ENCODE assay signal across 8 cellular contexts in genomic region chr12:118190266-118190665, GRCh38. TPM values are rescaled to one million over a fixed set of nuclear protein-coding genes. Genes with fewer than 3 reads are reported as not detected.
DNase-seq lines count a peak whose midpoint lies in the region; ATAC-seq, FAIRE-seq and TF ChIP-seq lines count a peak whose summit lies in the region.

No MANE protein-coding gene starts in this region.

- peak overlapping the region in 4 of 5 donors; percentile 18 to 74 (median 53) for H3K9ac ChIP-seq in subcutaneous abdominal adipose tissue (ENCODE audit: low read length in 5 of 5)
- H3K9ac ChIP-seq in HepG2 (ENCODE audit: insufficient read depth, low read depth, low read length) = no peak overlapping the region

- H3K4me3 ChIP-seq in breast epithelium (peak overlapping the region; percentile 17 to 54 (median 44)), kidney epithelial cell (ENCODE audit: low read depth, low read length) (peak overlapping the region; percentile 13), subcutaneous abdominal adipose tissue (ENCODE audit: low read depth in 1 of 5, low read length in 5 of 5) (peak overlapping the region; percentile 36 to 72 (median 56)), HepG2 (replicated peaks in 1 of 3; ENCODE audit: insufficient read depth in 1 of 3, low read depth in 2 of 3, low read length in 3 of 3) (no peak overlapping the region)

- FAIRE-seq in HepG2 (lab: Jason Lieb, UNC) = no peak

- TF ChIP-seq EP300 in HepG2 (IDR thresholded peaks at IDR 0.05; ENCODE audit: low read depth in 2 of 2, low read length in 2 of 2) = no peak
- TF ChIP-seq EP300 in HepG2 (CRISPR knock-in tag; IDR thresholded peaks at IDR 0.05; ENCODE audit: borderline replicate concordance) = no peak

- TF ChIP-seq POLR2A in breast epithelium (IDR thresholded peaks at IDR 0.05) = no peak
- TF ChIP-seq POLR2A in HepG2 (IDR thresholded peaks at IDR 0.05; ENCODE audit: insufficient read depth in 1 of 2, low read depth in 2 of 2, low read length in 2 of 2) = no peak

- peaks cover 20% of the 10 kb centered on the region for H3K36me3 Mint-ChIP-seq in activated T-cell treated with anti-CD3 and anti-CD28 coated beads, Interleukin-2, amount 50 U/mL, for 4 hours (ENCODE audit: insufficient read depth)

- H3K9me3 ChIP-seq in breast epithelium (no peaks in the 10 kb centered on the region), subcutaneous abdominal adipose tissue (ENCODE audit: control insufficient read depth in 5 of 5, low read length in 5 of 5) (no peaks in the 10 kb centered on the region), HepG2 (ENCODE audit: low read length) (no peaks in the 10 kb centered on the region)

- H3K27me3 ChIP-seq in breast epithelium (no peaks in the 10 kb centered on the region), kidney epithelial cell (ENCODE audit: control insufficient read depth, insufficient read depth, low read length) (no peaks in the 10 kb centered on the region), subcutaneous abdominal adipose tissue (ENCODE audit: control insufficient read depth in 5 of 5, insufficient read depth in 4 of 5, low read length in 5 of 5) (no peaks in the 10 kb centered on the region), HepG2 (ENCODE audit: control insufficient read depth in 1 of 2, insufficient read depth in 2 of 2, low read length in 2 of 2) (no peaks in the 10 kb centered on the region)

- no peak overlapping the region for H3K4me2 ChIP-seq in HepG2 (ENCODE audit: low read depth, low read length)

- H3K79me2 ChIP-seq in HepG2 (ENCODE audit: insufficient read depth, low read length) = no peaks in the 10 kb centered on the region

- no peak for TF ChIP-seq RAD21 in HepG2 (CRISPR knock-in tag; IDR thresholded peaks at IDR 0.05)

- no peak overlapping the region for H3K4me3 Mint-ChIP-seq in activated T-cell treated with anti-CD3 and anti-CD28 coated beads, Interleukin-2, amount 50 U/mL, for 4 hours

- H3K27ac ChIP-seq in breast epithelium = peak overlapping the region; percentile 67 to 81
- peak overlapping the region; percentile 61 for H3K27ac ChIP-seq in subcutaneous abdominal adipose tissue (ENCODE audit: low read depth, low read length)
- no peak overlapping the region for H3K27ac ChIP-seq in HepG2 (ENCODE audit: extremely low read length, insufficient read depth, low read length)

- 95% methylated on average over 11 of the region's 11 CpGs for WGBS in HepG2 (ENCODE audit: low lambda C conversion rate)

- in situ Hi-C loops in HepG2 (cut with HindIII; ENCODE audit: extremely low pct_ligation_motif_present, low pct_unique_long_range_greater_than_20kb) = no loop called here

- H4K20me1 ChIP-seq in HepG2 (ENCODE audit: insufficient read depth, low read length) = no peaks in the 10 kb centered on the region

- H3K4me1 Mint-ChIP-seq in activated T-cell treated with anti-CD3 and anti-CD28 coated beads, Interleukin-2, amount 50 U/mL, for 4 hours (ENCODE audit: low read depth) = peaks cover 14% of the 10 kb centered on the region

- H3K36me3 ChIP-seq in breast epithelium (no peaks in the 10 kb centered on the region), kidney epithelial cell (ENCODE audit: control insufficient read depth, insufficient read depth, low read length) (no peaks in the 10 kb centered on the region), subcutaneous abdominal adipose tissue (ENCODE audit: control insufficient read depth in 5 of 5, insufficient read depth in 5 of 5, low read length in 5 of 5) (peaks cover 0 to 25% (median 2%) of the 10 kb centered on the region in 5 donors), HepG2 (replicated peaks in 1 of 2; ENCODE audit: control insufficient read depth in 1 of 2, insufficient read depth in 2 of 2, low read length in 2 of 2) (0 out of 5 replicates have a peak, but pooled peaks cover 0 to 7% of the 10 kb centered on the region in 2 experiments)

- intact Hi-C loops in breast epithelium (cut with DNase I; ENCODE audit: low total_unique reads) (no loop called here), HepG2 (cut with micrococcal nuclease; ENCODE audit: unreplicated experiment) (no loop called here)

- DNase-seq in NCI-H146 (lab: John Stamatoyannopoulos, UW) (peak; percentile 50), breast epithelium (ENCODE audit: low spot score in 2 of 2) (no peak), kidney epithelial cell (ENCODE audit: low read depth) (no peak), cortex of kidney (lab: John Stamatoyannopoulos, UW) (no peak), HepG2 (ENCODE audit: low spot score) (no peak), GM19240 (ENCODE audit: insufficient read length, low spot score) (no peak)
- no peak for DNase-seq in activated T-cell treated with anti-CD3 and anti-CD28 coated beads, Interleukin-2, amount 50 U/mL, for 4 hours

- no peaks in the 10 kb centered on the region for H3K27me3 Mint-ChIP-seq in activated T-cell treated with anti-CD3 and anti-CD28 coated beads, Interleukin-2, amount 50 U/mL, for 4 hours (ENCODE audit: low read depth)

- no peak for TF ChIP-seq CTCF in breast epithelium (IDR thresholded peaks at IDR 0.05)
- TF ChIP-seq CTCF in kidney epithelial cell (IDR thresholded peaks at IDR 0.05; ENCODE audit: insufficient read depth, low read length, poor library complexity, severe bottlenecking) = no peak
- TF ChIP-seq CTCF in HepG2 (CRISPR knock-in tag; IDR thresholded peaks at IDR 0.05) = no peak

- ATAC-seq in activated T-cell treated with anti-CD3 and anti-CD28 coated beads, Interleukin-2, amount 50 U/mL, for 4 hours = no peak
- ATAC-seq in HepG2 = no peak

- CTCF ChIA-PET in HepG2 (lab: Yijun Ruan, JAX; ENCODE audit: low intra/inter-chr PET ratio, low total read pairs) = no interaction called here

- H3K4me1 ChIP-seq in breast epithelium (no peaks in the 10 kb centered on the region), subcutaneous abdominal adipose tissue (ENCODE audit: control insufficient read depth in 5 of 5, insufficient read depth in 5 of 5, low read length in 5 of 5) (peaks cover 0 to 45% (median 22%) of the 10 kb centered on the region in 5 donors), HepG2 (ENCODE audit: insufficient read depth, low read length) (no peaks in the 10 kb centered on the region)

- POLR2A ChIA-PET in HepG2 (lab: Yijun Ruan, JAX) = no interaction called here

- H3K9me3 Mint-ChIP-seq in activated T-cell treated with anti-CD3 and anti-CD28 coated beads, Interleukin-2, amount 50 U/mL, for 4 hours = no peaks in the 10 kb centered on the region

- BruUV-seq in HepG2 (replicated peaks; lab: Mats Ljungman, UMichigan) = no TSS peak

- H2AFZ ChIP-seq in HepG2 (ENCODE audit: low read length) = no peak overlapping the region

TF ChIP-seq in HepG2, 621 proteins besides CTCF, POLR2A, EP300 and RAD21:
- TF ChIP-seq ZNF180 (CRISPR knock-in tag; IDR thresholded peaks at IDR 0.05; ENCODE audit: borderline replicate concordance, low read depth) = no peak
- TF ChIP-seq SYNCRIP (IDR thresholded peaks at IDR 0.05; ENCODE audit: insufficient read depth, low read depth, low read length) = no peak
- TF ChIP-seq PHF8 (CRISPR knock-in tag; IDR thresholded peaks at IDR 0.05) = no peak
- TF ChIP-seq ZNF383 (CRISPR knock-in tag; IDR thresholded peaks at IDR 0.05; ENCODE audit: borderline replicate concordance) = no peak
- TF ChIP-seq ZNF737 (CRISPR knock-in tag; IDR thresholded peaks at IDR 0.05; ENCODE audit: borderline replicate concordance) = no peak
- no peak for TF ChIP-seq NFATC3 (CRISPR knock-in tag; IDR thresholded peaks at IDR 0.05)
- no peak for TF ChIP-seq NR2C2 (CRISPR knock-in tag; IDR thresholded peaks at IDR 0.05; ENCODE audit: borderline replicate concordance)
- TF ChIP-seq ZFP36L1 (CRISPR knock-in tag; IDR thresholded peaks at IDR 0.05) = no peak
- no peak for TF ChIP-seq ZNF264 (CRISPR knock-in tag; IDR thresholded peaks at IDR 0.05)

RNA-seq across cellular contexts. Expression of gene PEBP1, which starts 54.3 kb away (rescaled TPM):
- total RNA-seq in breast epithelium (100 to 1,000 TPM; 373 to 507 (median 440) TPM), kidney epithelial cell (301 and 331 TPM in 2 replicates), HepG2 (2016; rRNA removed; fragmentation: Illumina TruSeq; extraction: Trizol) (1,505 and 1,984 TPM in 2 replicates)
- total RNA-seq in activated T-cell treated with anti-CD3 and anti-CD28 coated beads, Interleukin-2, amount 50 U/mL, for 4 hours = 100 to 1,000 TPM; 144 to 194 (median 166) TPM
- total RNA-seq in HepG2 (2016; cell fraction: cytosol; rRNA removed; fragmentation: Illumina TruSeq; extraction: Trizol; ENCODE audit: low read depth) = 232 and 262 TPM in 2 replicates
- 1,559 and 1,992 TPM in 2 replicates for total RNA-seq in HepG2 (2016; cell fraction: insoluble cytoplasmic fraction; rRNA removed; fragmentation: Illumina TruSeq; extraction: Trizol)
- total RNA-seq in HepG2 (2016; cell fraction: membrane; rRNA removed; fragmentation: Illumina TruSeq; extraction: Trizol) = 553 and 634 TPM in 2 replicates
- 497 and 536 TPM in 2 replicates for total RNA-seq in HepG2 (2016; cell fraction: nucleus; rRNA removed; fragmentation: Illumina TruSeq; extraction: Trizol)
- 437 and 538 TPM in 2 replicates for polyA plus RNA-seq in HepG2 (2011; rRNA removed)
- polyA plus RNA-seq in HepG2 (2011; cell fraction: cytosol; rRNA removed) = 477 and 485 TPM in 2 replicates
- 199 and 209 TPM in 2 replicates for polyA plus RNA-seq in HepG2 (2011; cell fraction: nucleus; rRNA removed)
- polyA plus RNA-seq in HepG2 (2012) = 511 and 820 TPM in 2 replicates
- 248 and 308 TPM in 2 replicates for polyA plus RNA-seq in HepG2 (2016; cell fraction: cytosol; fragmentation: Illumina TruSeq; extraction: Trizol; ENCODE audit: low read depth)
- 2,115 and 2,133 TPM in 2 replicates for polyA plus RNA-seq in HepG2 (2016; cell fraction: insoluble cytoplasmic fraction; fragmentation: Illumina TruSeq; extraction: Trizol; ENCODE audit: low read depth)
- polyA plus RNA-seq in HepG2 (2016; cell fraction: membrane; fragmentation: Illumina TruSeq; extraction: Trizol; ENCODE audit: low read depth) = 458 and 518 TPM in 2 replicates
- polyA plus RNA-seq in HepG2 (2016; cell fraction: nucleus; fragmentation: Illumina TruSeq; extraction: Trizol; ENCODE audit: insufficient read depth, low read depth) = 949 and 989 TPM in 2 replicates
- polyA minus RNA-seq in HepG2 (2011; rRNA and poly(A)+ RNA removed; ENCODE audit: low replicate concordance) = 240 and 331 TPM in 2 replicates
- 182 and 185 TPM in 2 replicates for polyA minus RNA-seq in HepG2 (2011; cell fraction: cytosol; rRNA and poly(A)+ RNA removed)
- polyA minus RNA-seq in HepG2 (2011; cell fraction: nucleus; rRNA and poly(A)+ RNA removed) = 52.4 and 60.3 TPM in 2 replicates

Comparison
In these comparisons a context has a peak if more than half of its experiments do, and no peak if none do; other contexts are left out.
1. H3K4me3 ChIP-seq: peak in breast epithelium (3 of 3), kidney epithelial cell (single experiment) and subcutaneous abdominal adipose tissue (5 of 5); none in HepG2 (0 of 3).